In genomic region chr1:206635080-206635982, GRCh38 we compare ENCODE assay signal across 8 cellular contexts. TPM values are rescaled to one million over a fixed set of nuclear protein-coding genes. Genes with fewer than 3 reads are reported as not detected.
DNase-seq lines count a peak whose midpoint lies in the region; ATAC-seq, FAIRE-seq and TF ChIP-seq lines count a peak whose summit lies in the region.

DYRK3 (plus strand) TSS chr1:206635536; CDS start chr1:206635704, 168 bp downstream.

- intact Hi-C loops in adrenal gland (cut with DNase I) (loop anchor here (2.0 to 10.0 kb wide), 3 partner anchors 29 to 279 kb away; no protein-coding TSS in a partner anchor), heart right ventricle (cut with DNase I) (loop anchor here in 9 of 10 donors (2.0 to 10.0 kb wide), 8 partner anchors 29 to 439 kb away; no protein-coding TSS in a partner anchor), posterior cingulate gyrus (cut with DNase I) (loop anchor here (2.0 kb wide), 2 partner anchors 277 to 347 kb away; no protein-coding TSS in a partner anchor)

- WGBS in adrenal gland, 4 donors = 0% methylated on average over 19 to 85 of the region's 85 CpGs
- WGBS in heart right ventricle, 2 donors = 0 to 1% methylated on average over 81 to 85 of the region's 85 CpGs
- 1% methylated on average over 19 to 43 of the region's 85 CpGs for WGBS in upper lobe of left lung, 2 donors

- H3K4me1 ChIP-seq in adrenal gland (replicated peaks in 1 of 2) (peaks cover 8 to 28% of the 10 kb centered on the region in 2 donors), heart right ventricle (peaks cover 0 to 62% (median 30%) of the 10 kb centered on the region in 9 donors), upper lobe of left lung (peaks cover 9 to 39% (median 20%) of the 10 kb centered on the region in 4 donors)

- peak; percentile 78 for ATAC-seq in HG02840 (IDR thresholded peaks at IDR 0.05; ENCODE audit: low FRiP score, unreplicated experiment)
- ATAC-seq in heart right ventricle = peak; percentile 98 to 99 (median 98)
- ATAC-seq in upper lobe of left lung (ENCODE audit: low FRiP score in 2 of 2) = peak; percentile 98

- DNase-seq in GM12892 (ENCODE audit: insufficient read length) (peak; percentile 84), NCI-H1436 treated with DMSO at 0.1 percent for 48 hours (lab: John Stamatoyannopoulos, UW) (peak; percentile 88), T-helper 1 cell (peak; percentile 81 to 94 (median 86)), adrenal gland (peak; percentile 95 to 97 (median 97)), heart right ventricle (peak; percentile 94 to 97), posterior cingulate gyrus (peak; percentile 85 to 99 (median 95)), upper lobe of left lung (peak; percentile 98 to 99)

- TF ChIP-seq CTCF in adrenal gland (IDR thresholded peaks at IDR 0.05) (no peak), heart right ventricle (IDR thresholded peaks at IDR 0.05) (peak in 2 of 9 donors; percentile 40), upper lobe of left lung (IDR thresholded peaks at IDR 0.05) (peak in 5 of 6 experiments; percentile 16 to 32 (median 31))

- H3K4me3 ChIP-seq in adrenal gland = peak within 1 kb of the TSS; percentile 37 to 97 (median 80)
- peak within 1 kb of the TSS; percentile 77 to 98 (median 94) for H3K4me3 ChIP-seq in heart right ventricle
- peak within 1 kb of the TSS; percentile 79 to 91 (median 80) for H3K4me3 ChIP-seq in upper lobe of left lung

- FAIRE-seq in GM12892 (lab: Jason Lieb, UNC) = peak; percentile 98

- H3K9me3 ChIP-seq in adrenal gland (replicated peaks in 1 of 3) (no peaks in the 10 kb centered on the region), heart right ventricle (no peaks in the 10 kb centered on the region), upper lobe of left lung (no peaks in the 10 kb centered on the region)

- peak in 1 of 4 donors; percentile 55 for TF ChIP-seq EP300 in upper lobe of left lung (IDR thresholded peaks at IDR 0.05)

- no peaks in the 10 kb centered on the region for H3K27me3 ChIP-seq in adrenal gland
- H3K27me3 ChIP-seq in heart right ventricle = peaks cover 0 to 10% (median 0%) of the 10 kb centered on the region in 7 donors
- H3K27me3 ChIP-seq in upper lobe of left lung = no peaks in the 10 kb centered on the region

- TF ChIP-seq POLR2A in GM12892 (IDR thresholded peaks at IDR 0.05; ENCODE audit: low read depth, low read length) (peak; percentile 87), adrenal gland (IDR thresholded peaks at IDR 0.05) (peak; percentile 72 to 93), upper lobe of left lung (IDR thresholded peaks at IDR 0.05) (peak in 3 of 4 donors; percentile 78 to 95 (median 80))

- H3K36me3 ChIP-seq in adrenal gland (replicated peaks in 1 of 2) = peaks cover 0 to 3% of the 10 kb centered on the region in 2 donors
- H3K36me3 ChIP-seq in heart right ventricle = peaks cover 0 to 21% (median 0%) of the 10 kb centered on the region in 9 donors
- no peaks in the 10 kb centered on the region for H3K36me3 ChIP-seq in upper lobe of left lung

- H3K27ac ChIP-seq in adrenal gland (peak within 1 kb of the TSS in 4 of 5 donors; percentile 27 to 85 (median 62)), heart right ventricle (peak within 1 kb of the TSS; percentile 66 to 94 (median 89)), upper lobe of left lung (peak within 1 kb of the TSS; percentile 75 to 88 (median 80))

RNA-seq across cellular contexts. Expression of gene DYRK3, which starts in this region (rescaled TPM):
- polyA plus RNA-seq in GM12892 (2012; ENCODE audit: missing spikeins) = 6.0 TPM
- total RNA-seq in adrenal gland (1 to 10 TPM; 2.9 to 6.3 (median 5.6) TPM), heart right ventricle (10 to 100 TPM; 10.4 to 27.9 (median 20.8) TPM), upper lobe of left lung (10 to 100 TPM in 2 of 6 donors, 1 to 10 TPM in 4; 4.1 to 20.7 (median 7.0) TPM)
- polyA plus RNA-seq in adrenal gland (1 to 10 TPM; 2.9 to 6.6 (median 3.4) TPM), heart right ventricle (10 to 100 TPM in 1 of 2 donors, 1 to 10 TPM in 1; 4.1 to 31.1 TPM)

Comparison
In these comparisons a context has a peak if more than half of its experiments do, and no peak if none do; other contexts are left out.
1. Peak in every context shown above with its lines: DNase-seq, ATAC-seq, H3K4me3 ChIP-seq and H3K27ac ChIP-seq.
2. CTCF ChIP-seq: peak in upper lobe of left lung (5 of 6); none in adrenal gland (0 of 6).